8 cellular contexts compared by ENCODE assay signal in genomic region chr21:17819114-17819877, GRCh38. TPM values are rescaled to one million over a fixed set of nuclear protein-coding genes. Genes with fewer than 3 reads are reported as not detected.
DNase-seq lines count a peak whose midpoint lies in the region; ATAC-seq and TF ChIP-seq lines count a peak whose summit lies in the region.

Gene C21orf91 (minus strand): TSS chr21:17819356. CDS start chr21:17818318, 1,038 bp downstream.

- no peak for TF ChIP-seq CTCF in GM12865 (IDR thresholded peaks at IDR 0.05; ENCODE audit: insufficient read depth, low read depth, low read length, missing control alignments)
- TF ChIP-seq CTCF in heart left ventricle (IDR thresholded peaks at IDR 0.05): no peak
- TF ChIP-seq CTCF in upper lobe of right lung (IDR thresholded peaks at IDR 0.05): no peak

- ATAC-seq in HG02642 (IDR thresholded peaks at IDR 0.05; ENCODE audit: poor library complexity, unreplicated experiment): peak; percentile 91
- ATAC-seq in heart left ventricle: peak; percentile 97 to 99 (median 98)
- ATAC-seq in upper lobe of right lung: peak; percentile 98

- peak within 1 kb of the TSS; percentile 94 for H3K9ac ChIP-seq in adipocyte (ENCODE audit: low read length)

- H3K9me3 ChIP-seq in adipocyte (ENCODE audit: control insufficient read depth, low read length): no peaks in the 10 kb centered on the region
- H3K9me3 ChIP-seq in heart left ventricle: no peaks in the 10 kb centered on the region
- no peaks in the 10 kb centered on the region for H3K9me3 ChIP-seq in upper lobe of right lung

- 0 to 1% (median 1%) methylated on average over 69 to 78 of the region's 78 CpGs for WGBS in heart left ventricle, 4 donors

- DNase-seq in GM12865 (ENCODE audit: low read depth) (peak; percentile 94), NCI-H1105 (lab: John Stamatoyannopoulos, UW) (peak; percentile 85), T follicular helper cell (ENCODE audit: low read depth) (peak; percentile 79), adipocyte (ENCODE audit: low read depth) (peak; percentile 93), heart left ventricle (peak; percentile 91 to 95 (median 94)), posterior vena cava (ENCODE audit: low spot score) (peak; percentile 96), upper lobe of right lung (peak; percentile 96)

- intact Hi-C loops in heart left ventricle (cut with DNase I): loop anchor here in 6 of 10 donors (2.0 to 10.0 kb wide), 8 partner anchors 24 to 206 kb away; partner anchors contain the start of gene BTG3 (in 2 of the 6)
- intact Hi-C loops in posterior vena cava (cut with DNase I): no loop called here
- intact Hi-C loops in upper lobe of right lung (cut with DNase I): no loop called here

- H3K27ac ChIP-seq in heart left ventricle: peak within 1 kb of the TSS; percentile 85 to 96 (median 90)
- H3K27ac ChIP-seq in upper lobe of right lung: peak within 1 kb of the TSS; percentile 99

- peaks cover 18% of the 10 kb centered on the region for H3K4me1 ChIP-seq in adipocyte (ENCODE audit: control insufficient read depth, insufficient read depth, low read length)
- peaks cover 0 to 45% (median 20%) of the 10 kb centered on the region in 12 donors for H3K4me1 ChIP-seq in heart left ventricle
- peaks cover 30% of the 10 kb centered on the region for H3K4me1 ChIP-seq in upper lobe of right lung

- H3K36me3 ChIP-seq in adipocyte (ENCODE audit: control insufficient read depth, insufficient read depth, low read length, severe bottlenecking): no peaks in the 10 kb centered on the region
- H3K36me3 ChIP-seq in heart left ventricle: peaks cover 0 to 25% (median 8%) of the 10 kb centered on the region in 9 donors
- H3K36me3 ChIP-seq in upper lobe of right lung: no peaks in the 10 kb centered on the region

- peak; percentile 62 to 93 for TF ChIP-seq POLR2A in heart left ventricle (IDR thresholded peaks at IDR 0.05)

- H3K27me3 ChIP-seq in adipocyte (replicated peaks; ENCODE audit: control insufficient read depth, insufficient read depth, low read length) (no peaks in the 10 kb centered on the region), heart left ventricle (no peaks in the 10 kb centered on the region), upper lobe of right lung (no peaks in the 10 kb centered on the region)

- H3K4me3 ChIP-seq in GM12865 (ENCODE audit: low read depth, low read length) (peak within 1 kb of the TSS; percentile 69), adipocyte (ENCODE audit: low read length) (peak within 1 kb of the TSS; percentile 86), heart left ventricle (peak within 1 kb of the TSS; percentile 76 to 99 (median 94)), upper lobe of right lung (peak within 1 kb of the TSS; percentile 96)

RNA-seq across cellular contexts. Expression of gene C21orf91, which starts in this region (rescaled TPM):
- 10 to 100 TPM in 5 of 9 donors, 1 to 10 TPM in 4; 5.1 to 21.2 (median 14.4) TPM for total RNA-seq in heart left ventricle
- polyA plus RNA-seq in heart left ventricle: 1 to 10 TPM; 2.2 to 4.5 TPM
- 10 to 100 TPM; 11.3 to 11.8 TPM for total RNA-seq in posterior vena cava
- total RNA-seq in upper lobe of right lung: 16.8 TPM

Comparison
In these comparisons a context has a peak if more than half of its experiments do, and no peak if none do; other contexts are left out.
1. Peak in every context shown above with its lines: DNase-seq, ATAC-seq, H3K4me3 ChIP-seq and H3K27ac ChIP-seq.
2. intact Hi-C loops: an anchor here in heart left ventricle (2.0 to 10.0 kb wide); none called in posterior vena cava and upper lobe of right lung.